ENCODE assay signal across 8 cellular contexts in the genomic region with DNA sequence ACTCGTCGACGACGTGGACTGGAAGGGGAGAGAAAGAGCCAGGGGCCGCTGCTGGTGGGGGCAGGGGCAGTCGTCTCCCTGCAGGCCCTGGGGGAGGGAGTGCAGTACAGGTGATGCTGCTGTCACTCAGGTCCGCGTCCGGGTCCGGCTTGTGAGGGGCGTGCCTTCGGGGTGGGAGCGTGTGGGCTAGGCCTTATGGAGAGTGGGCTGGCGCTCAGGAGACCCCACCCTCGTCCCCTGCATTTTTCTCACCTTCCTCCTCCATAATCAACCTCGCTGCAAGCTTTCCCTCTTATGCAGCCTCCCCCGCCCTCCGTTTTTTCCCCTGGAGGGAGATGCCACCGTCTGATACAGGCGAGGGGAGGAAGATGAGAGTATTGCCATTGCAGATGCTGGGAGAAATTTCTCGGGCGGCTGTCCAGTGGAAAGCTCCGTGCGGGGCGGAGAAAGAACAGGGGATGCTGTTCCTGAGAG. TPM values are rescaled to one million over a fixed set of nuclear protein-coding genes. Genes with fewer than 3 reads are reported as not detected.
DNase-seq lines count a peak whose midpoint lies in the region; ATAC-seq and TF ChIP-seq lines count a peak whose summit lies in the region.

No MANE protein-coding gene starts in this region.

- no peaks in the 10 kb centered on the region for H3K27me3 ChIP-seq in smooth muscle cell (ENCODE audit: low read depth)

- peak overlapping the region; percentile 74 for H3K27ac ChIP-seq in smooth muscle cell (ENCODE audit: low read depth)

- no peaks in the 10 kb centered on the region for H3K36me3 ChIP-seq in smooth muscle cell (ENCODE audit: low read depth)

- peaks cover 6% of the 10 kb centered on the region for H3K4me1 ChIP-seq in smooth muscle cell (ENCODE audit: low read depth)

- WGBS in smooth muscle cell (ENCODE audit: low lambda C conversion rate): 2% methylated on average over 18 of the region's 25 CpGs

- H3K4me2 ChIP-seq in smooth muscle cell: peak overlapping the region; percentile 97

- peak; percentile 70 for DNase-seq in GM13976 (ENCODE audit: low spot score)
- peak; percentile 45 for DNase-seq in NCI-H1092 treated with DMSO at 0.1 percent for 48 hours (lab: John Stamatoyannopoulos, UW)
- DNase-seq in T-helper 22 cell (ENCODE audit: low read depth): peak; percentile 42
- peak; percentile 77 for DNase-seq in astrocyte of the hippocampus (ENCODE audit: low read depth, low spot score)
- peak; percentile 28 for DNase-seq in smooth muscle cell (lab: John Stamatoyannopoulos, UW; ENCODE audit: unreplicated experiment)
- no peak for DNase-seq in cortex of kidney (lab: John Stamatoyannopoulos, UW)

- ATAC-seq in HG02610 (IDR thresholded peaks at IDR 0.05; ENCODE audit: unreplicated experiment): peak; percentile 39

- H4K20me1 ChIP-seq in smooth muscle cell (ENCODE audit: low read depth): peaks cover 50% of the 10 kb centered on the region

- peaks cover 66% of the 10 kb centered on the region for H3K79me2 ChIP-seq in smooth muscle cell (ENCODE audit: low read depth)

- peak overlapping the region; percentile 94 for H3K4me3 ChIP-seq in iPS-18c (ENCODE audit: insufficient read depth, low read depth, low read length)
- peak overlapping the region; percentile 96 for H3K4me3 ChIP-seq in smooth muscle cell

- peak overlapping the region; percentile 96 for H2AFZ ChIP-seq in smooth muscle cell (ENCODE audit: low read depth)

- in situ Hi-C loops in GM13976 (cut with MboI; ENCODE audit: low sequenced_read_pairs, unreplicated experiment): no loop called here

- H3F3A ChIP-seq in smooth muscle cell (ENCODE audit: low read depth): peaks cover 5% of the 10 kb centered on the region

- peak overlapping the region; percentile 89 for H3K9ac ChIP-seq in smooth muscle cell (ENCODE audit: low read depth)

- TF ChIP-seq CTCF in GM13976 (IDR thresholded peaks at IDR 0.05; ENCODE audit: borderline replicate concordance, control extremely low read depth, extremely low read depth, insufficient read depth, missing control alignments): no peak
- no peak for TF ChIP-seq CTCF in smooth muscle cell (IDR thresholded peaks at IDR 0.05; ENCODE audit: borderline replicate concordance, insufficient read depth, poor library complexity, severe bottlenecking)

- H3K9me3 ChIP-seq in iPS-18c (ENCODE audit: control insufficient read depth, insufficient read depth, low read length) (peaks cover 2% of the 10 kb centered on the region), smooth muscle cell (replicated peaks; ENCODE audit: low read depth) (no peaks in the 10 kb centered on the region)

RNA-seq across cellular contexts. Expression of gene PCMT1, which starts 0.6 kb away (rescaled TPM):
- total RNA-seq in smooth muscle cell: 96.9 and 97.9 TPM in 2 replicates
- polyA plus RNA-seq in smooth muscle cell: 133 and 139 TPM in 2 replicates

RNA-seq across cellular contexts. Expression of gene NUP43, which starts 3.8 kb away (rescaled TPM):
- total RNA-seq in smooth muscle cell: 33.8 and 39.0 TPM in 2 replicates
- polyA plus RNA-seq in smooth muscle cell: 5.9 and 8.3 TPM in 2 replicates

RNA-seq across cellular contexts. Expression of gene LATS1, which starts 32.3 kb away (rescaled TPM):
- 28.3 and 32.0 TPM in 2 replicates for total RNA-seq in smooth muscle cell
- 8.5 and 10.0 TPM in 2 replicates for polyA plus RNA-seq in smooth muscle cell
